In genomic region chr16:9008335-9009260, GRCh38 we compare ENCODE assay signal across 8 cellular contexts. TPM values are rescaled to one million over a fixed set of nuclear protein-coding genes. Genes with fewer than 3 reads are reported as not detected.
DNase-seq lines count a peak whose midpoint lies in the region; ATAC-seq and TF ChIP-seq lines count a peak whose summit lies in the region.

No MANE protein-coding gene starts in this region.

- DNase-seq in CD1c-positive myeloid dendritic cell (ENCODE audit: extremely low spot score) (peak; percentile 84), HT-29 (ENCODE audit: low spot score) (peak; percentile 68), RWPE2 (ENCODE audit: low spot score) (no peak), ovary (peak; percentile 60 to 81 (median 68)), thoracic aorta (ENCODE audit: low spot score) (peak; percentile 5)
- peak; percentile 86 for DNase-seq in activated effector memory CD4-positive, alpha-beta T cell treated with anti-CD3 and anti-CD28 coated beads, Interleukin-2, amount 50 U/mL, for 16 hours

- peak; percentile 78 for TF ChIP-seq CTCF in RWPE2 (IDR thresholded peaks at IDR 0.05; ENCODE audit: poor library complexity, severe bottlenecking)
- TF ChIP-seq CTCF in gastroesophageal sphincter (IDR thresholded peaks at IDR 0.05) = peak in 3 of 4 experiments; percentile 68 to 86 (median 74)
- TF ChIP-seq CTCF in ovary (IDR thresholded peaks at IDR 0.05) = peak; percentile 39 to 54 (median 49)
- peak; percentile 78 for TF ChIP-seq CTCF in thoracic aorta (IDR thresholded peaks at IDR 0.05)

- TF ChIP-seq EP300 in gastroesophageal sphincter (IDR thresholded peaks at IDR 0.05) (no peak), ovary (IDR thresholded peaks at IDR 0.05) (no peak)

- intact Hi-C loops in ovary (cut with DNase I) = no loop called here

- H3K4me1 ChIP-seq in RWPE2 (ENCODE audit: insufficient read depth, poor library complexity, severe bottlenecking) (no peaks in the 10 kb centered on the region), gastroesophageal sphincter (peaks cover 0 to 13% (median 6%) of the 10 kb centered on the region in 3 donors), ovary (ENCODE audit: insufficient read depth) (peaks cover 2% of the 10 kb centered on the region), thoracic aorta (ENCODE audit: control insufficient read depth in 1 of 2, low read depth in 2 of 2) (peaks cover 0 to 10% of the 10 kb centered on the region in 2 donors)

- H3K27ac ChIP-seq in RWPE2 (ENCODE audit: poor library complexity, severe bottlenecking) = no peak overlapping the region
- H3K27ac ChIP-seq in gastroesophageal sphincter = no peak overlapping the region
- no peak overlapping the region for H3K27ac ChIP-seq in ovary
- no peak overlapping the region for H3K27ac ChIP-seq in thoracic aorta

- no peaks in the 10 kb centered on the region for H3K9me3 ChIP-seq in RWPE2 (ENCODE audit: severe bottlenecking)
- H3K9me3 ChIP-seq in gastroesophageal sphincter = no peaks in the 10 kb centered on the region
- no peaks in the 10 kb centered on the region for H3K9me3 ChIP-seq in ovary
- no peaks in the 10 kb centered on the region for H3K9me3 ChIP-seq in thoracic aorta

- ATAC-seq in GM19351 (IDR thresholded peaks at IDR 0.05; ENCODE audit: unreplicated experiment) = peak; percentile 96
- peak; percentile 92 for ATAC-seq in RWPE2 (ENCODE audit: low read depth)
- ATAC-seq in gastroesophageal sphincter = peak; percentile 88
- peak; percentile 36 for ATAC-seq in thoracic aorta (ENCODE audit: insufficient number of reproducible peaks, low FRiP score, low read depth)

- 9 to 34% methylated on average over 12 to 14 of the region's 34 CpGs for WGBS in gastroesophageal sphincter (ENCODE audit: low coverage in 1 of 2), 2 donors
- 18 to 21% (median 20%) methylated on average over 34 of the region's 34 CpGs for WGBS in ovary, 3 donors

- H3K36me3 ChIP-seq in RWPE2 (ENCODE audit: low read depth) (no peaks in the 10 kb centered on the region), gastroesophageal sphincter (no peaks in the 10 kb centered on the region), ovary (no peaks in the 10 kb centered on the region), thoracic aorta (no peaks in the 10 kb centered on the region)

- H3K4me3 ChIP-seq in RWPE2 (ENCODE audit: severe bottlenecking) (no peak overlapping the region), gastroesophageal sphincter (peak overlapping the region in 1 of 2 donors; percentile 34), ovary (peak overlapping the region; percentile 19), thoracic aorta (peak overlapping the region; percentile 62)

- TF ChIP-seq POLR2A in gastroesophageal sphincter (IDR thresholded peaks at IDR 0.05) (no peak), ovary (IDR thresholded peaks at IDR 0.05) (no peak)

- H3K27me3 ChIP-seq in RWPE2 (ENCODE audit: insufficient read depth, poor library complexity, severe bottlenecking) (no peaks in the 10 kb centered on the region), gastroesophageal sphincter (peaks cover 16% of the 10 kb centered on the region), ovary (no peaks in the 10 kb centered on the region), thoracic aorta (replicated peaks; ENCODE audit: insufficient read depth) (no peaks in the 10 kb centered on the region)

RNA-seq across cellular contexts. Expression of gene USP7, which starts 44.9 kb away (rescaled TPM):
- 45.8 and 64.7 TPM in 2 replicates for total RNA-seq in HT-29 (2014; rRNA removed; shearing (Covaris generic))
- total RNA-seq in gastroesophageal sphincter = 10 to 100 TPM; 58.8 to 94.3 (median 82.4) TPM
- 100 to 1,000 TPM in 2 of 7 donors, 10 to 100 TPM in 5; 73.8 to 104 (median 98.3) TPM for total RNA-seq in ovary
- polyA plus RNA-seq in ovary = 10 to 100 TPM; 28.1 to 86.3 TPM
- total RNA-seq in thoracic aorta = 10 to 100 TPM; 61.2 to 93.8 TPM

Comparison
In these comparisons a context has a peak if more than half of its experiments do, and no peak if none do; other contexts are left out.
1. ATAC-seq: peak in every context shown above with its lines; median percentile 96 in GM19351; 92 in RWPE2; 88 in gastroesophageal sphincter; 36 in thoracic aorta.